Comparison of ENCODE assay signal across 7 cellular contexts in genomic region chr14:54893151-54893760, GRCh38. TPM values are rescaled to one million over a fixed set of nuclear protein-coding genes. Genes with fewer than 3 reads are reported as not detected.
DNase-seq lines count a peak whose midpoint lies in the region; FAIRE-seq and TF ChIP-seq lines count a peak whose summit lies in the region.

No MANE protein-coding gene starts in this region.

- no peak overlapping the region for H3K4me3 ChIP-seq in ascending aorta

- peak; percentile 22 to 78 (median 62) for TF ChIP-seq CTCF in ascending aorta (IDR thresholded peaks at IDR 0.05)

- H3K4me1 Mint-ChIP-seq in immature natural killer cell = peaks cover 43 to 82% of the 10 kb centered on the region in 2 donors

- no peak overlapping the region for H3K27ac ChIP-seq in ascending aorta

- peaks cover 0 to 2% (median 1%) of the 10 kb centered on the region in 3 donors for H3K27me3 Mint-ChIP-seq in immature natural killer cell (ENCODE audit: low read depth in 3 of 3)

- H3K9me3 Mint-ChIP-seq in immature natural killer cell = no peaks in the 10 kb centered on the region

- no peak overlapping the region for H3K4me3 Mint-ChIP-seq in immature natural killer cell

- H3K4me1 ChIP-seq in ascending aorta = no peaks in the 10 kb centered on the region

- peak; percentile 42 for DNase-seq in DMS79 treated with DMSO at 0.1 percent for 48 hours (lab: John Stamatoyannopoulos, UW)
- peak; percentile 22 for DNase-seq in H54 (ENCODE audit: insufficient read length, low spot score)
- DNase-seq in NCI-H2227 (lab: John Stamatoyannopoulos, UW; ENCODE audit: unreplicated experiment) = peak; percentile 67
- no peak for DNase-seq in ascending aorta (ENCODE audit: low spot score in 2 of 2)
- peak; percentile 22 to 28 (median 24) for DNase-seq in immature natural killer cell
- DNase-seq in stimulated activated naive CD4-positive, alpha-beta T cell treated with Interleukin-2 at 50 U/mL for 16 hours (lab: John Stamatoyannopoulos, UW) = peak; percentile 19
- DNase-seq in KG1 (lab: John Stamatoyannopoulos, UW) = no peak

- peak; percentile 93 for FAIRE-seq in H54 (lab: Jason Lieb, UNC)

- H3K36me3 Mint-ChIP-seq in immature natural killer cell = peaks cover 0 to 6% (median 0%) of the 10 kb centered on the region in 3 donors

- TF ChIP-seq POLR2A in H54 (IDR thresholded peaks at IDR 0.05; ENCODE audit: low read depth, low read length) = no peak

- no peaks in the 10 kb centered on the region for H3K27me3 ChIP-seq in ascending aorta

- intact Hi-C loops in ascending aorta (cut with DNase I) = loop anchor here (5.0 to 10.0 kb wide), 2 partner anchors 78 to 331 kb away; no protein-coding TSS in a partner anchor

- peak overlapping the region in 4 of 6 donors; percentile 3 to 54 (median 36) for H3K27ac Mint-ChIP-seq in immature natural killer cell

- H3K36me3 ChIP-seq in ascending aorta = no peaks in the 10 kb centered on the region

- H3K9me3 ChIP-seq in ascending aorta = no peaks in the 10 kb centered on the region

RNA-seq across cellular contexts. Expression of gene GCH1, which starts 9.4 kb away (rescaled TPM):
- 3.2 TPM for total RNA-seq in ascending aorta
- 10 to 100 TPM; 41.7 to 53.2 (median 52.0) TPM for polyA plus RNA-seq in immature natural killer cell

Comparison
In these comparisons a context has a peak if more than half of its experiments do, and no peak if none do; other contexts are left out.
1. DNase-seq: peak in DMS79 treated with DMSO at 0.1 percent for 48 hours (single experiment), H54 (single experiment), NCI-H2227 (single experiment), immature natural killer cell (3 of 3) and stimulated activated naive CD4-positive, alpha-beta T cell treated with Interleukin-2 at 50 U/mL for 16 hours (single experiment); none in ascending aorta (0 of 2) and KG1 (single experiment).